ENCODE assay signal across 8 cellular contexts in the genomic region with DNA sequence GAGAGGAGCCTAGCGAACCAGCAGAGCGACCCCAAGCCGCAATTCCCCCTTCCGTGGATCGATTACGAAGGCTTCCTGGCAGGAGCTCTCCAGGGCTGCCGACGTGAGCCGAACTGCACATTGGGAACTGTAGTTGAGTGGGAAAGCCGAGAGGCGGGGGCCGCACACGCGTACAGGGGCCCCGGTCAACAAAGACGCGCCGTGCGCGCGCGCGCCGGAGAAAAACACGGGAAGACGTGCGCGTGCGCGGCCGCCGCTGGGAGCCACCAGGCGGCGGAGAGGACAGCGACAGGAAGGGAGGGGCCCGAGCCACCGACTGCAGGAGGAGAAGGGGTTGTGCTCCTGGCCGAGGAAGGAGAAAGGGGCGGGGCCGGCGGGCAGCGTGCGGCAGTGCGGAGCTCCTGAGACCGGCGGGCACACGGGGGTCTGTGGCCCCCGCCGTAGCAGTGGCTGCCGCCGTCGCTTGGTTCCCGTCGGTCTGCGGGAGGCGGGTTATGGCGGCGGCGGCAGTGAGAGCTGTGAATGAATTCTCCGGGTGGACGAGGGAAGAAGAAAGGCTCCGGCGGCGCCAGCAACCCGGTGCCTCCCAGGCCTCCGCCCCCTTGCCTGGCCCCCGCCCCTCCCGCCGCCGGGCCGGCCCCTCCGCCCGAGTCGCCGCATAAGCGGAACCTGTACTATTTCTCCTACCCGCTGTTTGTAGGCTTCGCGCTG. TPM values are rescaled to one million over a fixed set of nuclear protein-coding genes. Genes with fewer than 3 reads are reported as not detected.
DNase-seq lines count a peak whose midpoint lies in the region; ATAC-seq and TF ChIP-seq lines count a peak whose summit lies in the region.

A gene with protein sequence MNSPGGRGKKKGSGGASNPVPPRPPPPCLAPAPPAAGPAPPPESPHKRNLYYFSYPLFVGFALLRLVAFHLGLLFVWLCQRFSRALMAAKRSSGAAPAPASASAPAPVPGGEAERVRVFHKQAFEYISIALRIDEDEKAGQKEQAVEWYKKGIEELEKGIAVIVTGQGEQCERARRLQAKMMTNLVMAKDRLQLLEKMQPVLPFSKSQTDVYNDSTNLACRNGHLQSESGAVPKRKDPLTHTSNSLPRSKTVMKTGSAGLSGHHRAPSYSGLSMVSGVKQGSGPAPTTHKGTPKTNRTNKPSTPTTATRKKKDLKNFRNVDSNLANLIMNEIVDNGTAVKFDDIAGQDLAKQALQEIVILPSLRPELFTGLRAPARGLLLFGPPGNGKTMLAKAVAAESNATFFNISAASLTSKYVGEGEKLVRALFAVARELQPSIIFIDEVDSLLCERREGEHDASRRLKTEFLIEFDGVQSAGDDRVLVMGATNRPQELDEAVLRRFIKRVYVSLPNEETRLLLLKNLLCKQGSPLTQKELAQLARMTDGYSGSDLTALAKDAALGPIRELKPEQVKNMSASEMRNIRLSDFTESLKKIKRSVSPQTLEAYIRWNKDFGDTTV (plus strand): TSS at position 247 of the 711 bp plus-strand sequence. CDS start 276 bp downstream, at position 523.

- no peaks in the 10 kb centered on the region for H3K27me3 ChIP-seq in ovary
- no peaks in the 10 kb centered on the region for H3K27me3 ChIP-seq in thyroid gland

- TF ChIP-seq POLR2A in ovary (IDR thresholded peaks at IDR 0.05) (peak; percentile 52), thyroid gland (IDR thresholded peaks at IDR 0.05) (peak in 1 of 2 donors; percentile 71)

- H3K9me3 ChIP-seq in ovary (no peaks in the 10 kb centered on the region), thyroid gland (no peaks in the 10 kb centered on the region)

- 0 to 1% (median 1%) methylated on average over 49 to 79 of the region's 79 CpGs for WGBS in ovary, 3 donors
- WGBS in thyroid gland, 2 donors: 0% methylated on average over 25 to 64 of the region's 79 CpGs

- DNase-seq in NCI-H1417 (lab: John Stamatoyannopoulos, UW) (peak; percentile 99 to 100 (median 99)), SW 1271 (lab: John Stamatoyannopoulos, UW) (peak; percentile 95 to 100), Right ventricle myocardium inferior (ENCODE audit: missing footprints) (peak; percentile 99), ovary (peak; percentile 93 to 96 (median 93)), thyroid gland (peak; percentile 98 to 99)
- peak; percentile 96 for DNase-seq in activated naive CD8-positive, alpha-beta T cell treated with anti-CD3 and anti-CD28 coated beads, Interleukin-2, amount 50 U/mL, for 16 hours (ENCODE audit: low read depth, low spot score)

- H3K4me1 ChIP-seq in ovary (ENCODE audit: insufficient read depth) (peaks cover 3% of the 10 kb centered on the region), thyroid gland (peaks cover 12% of the 10 kb centered on the region in 2 donors)

- H3K36me3 ChIP-seq in ovary: no peaks in the 10 kb centered on the region
- H3K36me3 ChIP-seq in thyroid gland: no peaks in the 10 kb centered on the region

- H3K27ac ChIP-seq in ovary (peak within 1 kb of the TSS; percentile 85 to 86), thyroid gland (peak within 1 kb of the TSS; percentile 84 to 89 (median 85))

- intact Hi-C loops in Right ventricle myocardium inferior (cut with DNase I) (loop anchor here (1.0 to 10.0 kb wide), 3 partner anchors 25 to 101 kb away; a partner anchor contains a TSS), ovary (cut with DNase I) (no loop called here), thyroid gland (cut with DNase I) (loop anchor here (10.0 kb wide), 2 partner anchors 49 to 101 kb away; a partner anchor contains a TSS)

- peak within 1 kb of the TSS; percentile 84 for H3K4me3 ChIP-seq in ovary
- peak within 1 kb of the TSS; percentile 70 to 92 (median 75) for H3K4me3 ChIP-seq in thyroid gland (replicated peaks in 1 of 3)

- ATAC-seq in HG02763 (IDR thresholded peaks at IDR 0.05; ENCODE audit: unreplicated experiment): peak; percentile 95
- peak; percentile 97 for ATAC-seq in Right ventricle myocardium inferior

- TF ChIP-seq CTCF in GM12874 (IDR thresholded peaks at IDR 0.05; ENCODE audit: insufficient read depth, low read depth, low read length) (peak; percentile 52), ovary (IDR thresholded peaks at IDR 0.05) (peak; percentile 62 to 90 (median 88)), thyroid gland (IDR thresholded peaks at IDR 0.05) (peak; percentile 32 to 89 (median 68))

- no peak for TF ChIP-seq EP300 in ovary (IDR thresholded peaks at IDR 0.05)

RNA-seq across cellular contexts. Expression of the gene that starts here (rescaled TPM):
- 9.9 TPM for total RNA-seq in Right ventricle myocardium inferior
- total RNA-seq in ovary: 10 to 100 TPM; 15.8 to 21.6 (median 18.4) TPM
- 10 to 100 TPM in 1 of 2 donors, 1 to 10 TPM in 1; 6.5 to 10.5 TPM for polyA plus RNA-seq in ovary
- total RNA-seq in thyroid gland: 10 to 100 TPM; 20.5 to 34.3 (median 24.8) TPM

Comparison
In these comparisons a context has a peak if more than half of its experiments do, and no peak if none do; other contexts are left out.
1. Peak in every context shown above with its lines: DNase-seq, ATAC-seq, H3K4me3 ChIP-seq and H3K27ac ChIP-seq.
2. intact Hi-C loops: an anchor here in Right ventricle myocardium inferior (1.0 to 10.0 kb wide) and thyroid gland (10.0 kb wide); none called in ovary.